Comparison of ENCODE assay signal across 16 cellular contexts in the genomic region with DNA sequence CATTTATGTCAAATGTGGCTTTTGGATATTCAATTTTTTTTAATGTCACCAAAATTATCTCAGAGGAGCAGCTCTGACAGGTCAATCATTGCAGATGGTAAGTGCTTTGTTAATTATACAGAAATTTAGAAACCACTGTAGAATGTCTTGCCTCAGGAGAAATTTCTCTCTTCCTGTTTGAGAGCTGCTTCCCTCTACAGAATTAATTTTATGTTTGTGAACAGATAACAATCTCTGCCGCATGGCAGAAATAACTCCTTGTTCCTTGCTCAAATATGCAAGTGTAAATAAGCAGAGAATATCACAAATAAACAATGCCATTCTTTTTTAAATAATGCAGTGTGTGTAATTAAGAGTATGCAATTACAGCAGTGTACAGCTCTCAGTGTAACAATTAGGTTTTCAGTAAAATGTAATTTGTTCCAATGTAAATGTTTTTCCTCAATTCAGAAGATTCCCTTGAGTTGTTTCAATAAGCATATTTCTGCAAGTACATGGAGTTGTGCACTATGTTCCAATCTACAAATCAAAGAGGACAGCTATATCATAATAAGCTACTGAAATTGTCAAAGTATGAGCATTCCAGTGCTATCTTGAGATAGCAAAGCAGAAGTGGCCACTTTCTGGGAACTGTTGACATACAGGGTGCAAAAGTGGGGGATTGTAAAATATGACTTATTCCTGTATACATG.
"Had no signal": no experiment of that assay in that cellular context is flagged by ENCODE, and none has a peak within 500 bp of the region (broad histone marks: within the 10 kb centered on the region; RNA-seq: fewer than 3 reads in every experiment).

No MANE protein-coding gene starts in this region.

- H3K36me3 Mint-ChIP-seq: activated naive CD8-positive, alpha-beta T cell treated with anti-CD3 and anti-CD28 coated beads, Interleukin-2, amount 10 ng/mL, durations not matched to agents 7 days and 5 days; natural killer cell treated with Interleukin-12 subunit alpha and Interleukin-12 subunit beta and Interleukin-15 and Interleukin-18, amount 100 ng/mL, for 72 hours; stimulated activated memory B cell treated with anti-CD40 and anti-IgM and Interleukin-4, amounts not matched to agents 10 μg/mL and 1 μg/mL and 100 μg/mL, for 72 hours had no signal

- DNase-seq: activated CD4-positive, alpha-beta T cell treated with anti-CD3 and anti-CD28 coated beads for 36 hours; activated CD8-positive, alpha-beta T cell treated with anti-CD3 and anti-CD28 coated beads for 36 hours; activated gamma-delta T cell; activated naive CD8-positive, alpha-beta T cell treated with anti-CD3 and anti-CD28 coated beads, Interleukin-2, amount 10 ng/mL, durations not matched to agents 7 days and 5 days; activated T-cell treated with anti-CD3 and anti-CD28 coated beads, Interleukin-2, amount 50 U/mL, for 72 hours; aorta; effector memory CD4-positive, alpha-beta T cell; foreskin keratinocyte; glutamatergic neuron; nucleus accumbens; stimulated activated CD4-positive, alpha-beta T cell treated with anti-CD3 and anti-CD28 coated beads, Interleukin-2, amount 100 ng/mL, for 48 hours; transverse colon had no signal

- H3K27ac ChIP-seq: foreskin keratinocyte, transverse colon, vagina had no signal

- H3K9me3 Mint-ChIP-seq: dendritic cell treated with granulocyte-macrophage colony-stimulating factor and Interleukin-4, amounts not matched to agents 40 ng/mL and 50 ng/mL, for 4 days; stimulated activated memory B cell treated with anti-CD40 and anti-IgM and Interleukin-4, amounts not matched to agents 10 μg/mL and 1 μg/mL and 100 μg/mL, for 72 hours had no signal

- H3K4me1 Mint-ChIP-seq: activated CD4-positive, alpha-beta T cell treated with anti-CD3 and anti-CD28 coated beads for 36 hours; activated naive CD8-positive, alpha-beta T cell treated with anti-CD3 and anti-CD28 coated beads, Interleukin-2, amount 10 ng/mL, durations not matched to agents 7 days and 5 days; stimulated activated memory B cell treated with anti-CD40 and anti-IgM and Interleukin-4, amounts not matched to agents 10 μg/mL and 1 μg/mL and 100 μg/mL, for 72 hours had no signal

- H3K27ac Mint-ChIP-seq: activated CD4-positive, alpha-beta T cell treated with anti-CD3 and anti-CD28 coated beads for 36 hours; activated CD8-positive, alpha-beta T cell treated with anti-CD3 and anti-CD28 coated beads for 36 hours; activated naive CD8-positive, alpha-beta T cell treated with anti-CD3 and anti-CD28 coated beads, Interleukin-2, amount 10 ng/mL, durations not matched to agents 7 days and 5 days; activated T-cell treated with anti-CD3 and anti-CD28 coated beads, Interleukin-2, amount 50 U/mL, for 72 hours; dendritic cell treated with granulocyte-macrophage colony-stimulating factor and Interleukin-4, amounts not matched to agents 40 ng/mL and 50 ng/mL, for 4 days; natural killer cell treated with Interleukin-12 subunit alpha and Interleukin-12 subunit beta and Interleukin-15 and Interleukin-18, amount 100 ng/mL, for 72 hours; stimulated activated memory B cell treated with anti-CD40 and anti-IgM and Interleukin-4, amounts not matched to agents 10 μg/mL and 1 μg/mL and 100 μg/mL, for 72 hours had no signal

- H3K27me3 Mint-ChIP-seq: activated CD4-positive, alpha-beta T cell treated with anti-CD3 and anti-CD28 coated beads for 36 hours; activated CD8-positive, alpha-beta T cell treated with anti-CD3 and anti-CD28 coated beads for 36 hours; activated naive CD8-positive, alpha-beta T cell treated with anti-CD3 and anti-CD28 coated beads, Interleukin-2, amount 10 ng/mL, durations not matched to agents 7 days and 5 days; dendritic cell treated with granulocyte-macrophage colony-stimulating factor and Interleukin-4, amounts not matched to agents 40 ng/mL and 50 ng/mL, for 4 days; natural killer cell treated with Interleukin-12 subunit alpha and Interleukin-12 subunit beta and Interleukin-15 and Interleukin-18, amount 100 ng/mL, for 72 hours had no signal

- H3K4me3 Mint-ChIP-seq: activated CD4-positive, alpha-beta T cell treated with anti-CD3 and anti-CD28 coated beads for 36 hours; activated CD8-positive, alpha-beta T cell treated with anti-CD3 and anti-CD28 coated beads for 36 hours; activated naive CD8-positive, alpha-beta T cell treated with anti-CD3 and anti-CD28 coated beads, Interleukin-2, amount 10 ng/mL, durations not matched to agents 7 days and 5 days; activated T-cell treated with anti-CD3 and anti-CD28 coated beads, Interleukin-2, amount 50 U/mL, for 72 hours; dendritic cell treated with granulocyte-macrophage colony-stimulating factor and Interleukin-4, amounts not matched to agents 40 ng/mL and 50 ng/mL, for 4 days; natural killer cell treated with Interleukin-12 subunit alpha and Interleukin-12 subunit beta and Interleukin-15 and Interleukin-18, amount 100 ng/mL, for 72 hours; stimulated activated memory B cell treated with anti-CD40 and anti-IgM and Interleukin-4, amounts not matched to agents 10 μg/mL and 1 μg/mL and 100 μg/mL, for 72 hours had no signal

- ATAC-seq: activated CD4-positive, alpha-beta T cell treated with anti-CD3 and anti-CD28 coated beads for 36 hours; activated CD8-positive, alpha-beta T cell treated with anti-CD3 and anti-CD28 coated beads for 36 hours; activated T-cell treated with anti-CD3 and anti-CD28 coated beads, Interleukin-2, amount 50 U/mL, for 72 hours; foreskin keratinocyte; natural killer cell treated with Interleukin-12 subunit alpha and Interleukin-12 subunit beta and Interleukin-15 and Interleukin-18, amount 100 ng/mL, for 72 hours; stimulated activated memory B cell treated with anti-CD40 and anti-IgM and Interleukin-4, amounts not matched to agents 10 μg/mL and 1 μg/mL and 100 μg/mL, for 72 hours had no signal
